8 cellular contexts compared by ENCODE assay signal in genomic region chr5:6820851-6821479, GRCh38.
DNase-seq lines count a peak whose midpoint lies in the region; ATAC-seq and TF ChIP-seq lines count a peak whose summit lies in the region.

No MANE protein-coding gene starts in this region.

- H3K36me3 Mint-ChIP-seq in activated T-helper 1 cell treated with anti-CD3 and anti-CD28 coated beads, Interleukin-12 subunit alpha, Interleukin-12 subunit beta, Interleukin-2, Interleukin-4 antibody, amounts not matched to agents 30 ng/mL and 10 ng/mL and 1 ng/mL, durations not matched to agents 14 hours and 24 hours and 36 hours (ENCODE audit: low read depth): no peaks in the 10 kb centered on the region
- peaks cover 9 to 10% of the 10 kb centered on the region in 2 donors for H3K36me3 Mint-ChIP-seq in stimulated activated naive B cell treated with anti-CD40 and anti-IgM and Interleukin-4, amounts not matched to agents 10 μg/mL and 1 μg/mL and 100 μg/mL, for 72 hours

- no peak overlapping the region for H3K4me3 Mint-ChIP-seq in activated T-helper 1 cell treated with anti-CD3 and anti-CD28 coated beads, Interleukin-12 subunit alpha, Interleukin-12 subunit beta, Interleukin-2, Interleukin-4 antibody, amounts not matched to agents 30 ng/mL and 10 ng/mL and 1 ng/mL, durations not matched to agents 14 hours and 24 hours and 36 hours
- H3K4me3 Mint-ChIP-seq in stimulated activated naive B cell treated with anti-CD40 and anti-IgM and Interleukin-4, amounts not matched to agents 10 μg/mL and 1 μg/mL and 100 μg/mL, for 72 hours: no peak overlapping the region

- in situ Hi-C loops in ACHN (cut with HindIII; ENCODE audit: low pct_ligation_motif_present, low pct_unique_long_range_greater_than_20kb, low sequenced_read_pairs): no loop called here

- H3K36me3 ChIP-seq in NT2/D1 (ENCODE audit: insufficient read depth, insufficient read length, low read length) (no peaks in the 10 kb centered on the region), iPS DF 6.9 (ENCODE audit: control insufficient read depth, insufficient read depth, low read length) (no peaks in the 10 kb centered on the region)

- DNase-seq in ACHN (peak; percentile 35), HT-29 (ENCODE audit: low spot score) (peak; percentile 61), NT2/D1 (ENCODE audit: low read depth, low spot score) (peak; percentile 65), iPS DF 6.9 (ENCODE audit: low read depth, low spot score) (peak; percentile 60)
- DNase-seq in activated T-helper 1 cell treated with anti-CD3 and anti-CD28 coated beads, Interleukin-12 subunit alpha, Interleukin-12 subunit beta, Interleukin-2, Interleukin-4 antibody, amounts not matched to agents 30 ng/mL and 10 ng/mL and 1 ng/mL, durations not matched to agents 14 hours and 24 hours and 36 hours (ENCODE audit: low spot score): peak; percentile 39
- peak; percentile 14 for DNase-seq in stimulated activated naive B cell treated with anti-CD40 and anti-IgM and Interleukin-4, amounts not matched to agents 10 μg/mL and 1 μg/mL and 100 μg/mL, for 72 hours

- no peak overlapping the region for H3K27ac Mint-ChIP-seq in activated T-helper 1 cell treated with anti-CD3 and anti-CD28 coated beads, Interleukin-12 subunit alpha, Interleukin-12 subunit beta, Interleukin-2, Interleukin-4 antibody, amounts not matched to agents 30 ng/mL and 10 ng/mL and 1 ng/mL, durations not matched to agents 14 hours and 24 hours and 36 hours
- no peak overlapping the region for H3K27ac Mint-ChIP-seq in stimulated activated naive B cell treated with anti-CD40 and anti-IgM and Interleukin-4, amounts not matched to agents 10 μg/mL and 1 μg/mL and 100 μg/mL, for 72 hours

- WGBS in iPS DF 6.9 (ENCODE audit: insufficient coverage, insufficient read length): no CpG with 5 or more reads among the region's 12 CpGs

- TF ChIP-seq CTCF in GM12873 (IDR thresholded peaks at IDR 0.05; ENCODE audit: insufficient read depth, low read depth, low read length, missing control alignments): peak; percentile 81

- H3K27me3 Mint-ChIP-seq in activated T-helper 1 cell treated with anti-CD3 and anti-CD28 coated beads, Interleukin-12 subunit alpha, Interleukin-12 subunit beta, Interleukin-2, Interleukin-4 antibody, amounts not matched to agents 30 ng/mL and 10 ng/mL and 1 ng/mL, durations not matched to agents 14 hours and 24 hours and 36 hours (ENCODE audit: insufficient read depth): peaks cover 12% of the 10 kb centered on the region
- peaks cover 16 to 18% of the 10 kb centered on the region in 2 donors for H3K27me3 Mint-ChIP-seq in stimulated activated naive B cell treated with anti-CD40 and anti-IgM and Interleukin-4, amounts not matched to agents 10 μg/mL and 1 μg/mL and 100 μg/mL, for 72 hours

- H3K27me3 ChIP-seq in NT2/D1 (ENCODE audit: insufficient read depth, insufficient read length): no peaks in the 10 kb centered on the region
- no peaks in the 10 kb centered on the region for H3K27me3 ChIP-seq in iPS DF 6.9 (ENCODE audit: control insufficient read depth, insufficient read depth, low read length)

- peaks cover 4% of the 10 kb centered on the region for H3K9me3 Mint-ChIP-seq in activated T-helper 1 cell treated with anti-CD3 and anti-CD28 coated beads, Interleukin-12 subunit alpha, Interleukin-12 subunit beta, Interleukin-2, Interleukin-4 antibody, amounts not matched to agents 30 ng/mL and 10 ng/mL and 1 ng/mL, durations not matched to agents 14 hours and 24 hours and 36 hours
- peaks cover 12 to 17% of the 10 kb centered on the region in 2 donors for H3K9me3 Mint-ChIP-seq in stimulated activated naive B cell treated with anti-CD40 and anti-IgM and Interleukin-4, amounts not matched to agents 10 μg/mL and 1 μg/mL and 100 μg/mL, for 72 hours

- H3K4me1 ChIP-seq in NT2/D1 (ENCODE audit: insufficient read depth, insufficient read length) (no peaks in the 10 kb centered on the region), iPS DF 6.9 (ENCODE audit: control insufficient read depth, insufficient read depth, low read length) (peaks cover 3% of the 10 kb centered on the region)

- H3K4me1 Mint-ChIP-seq in activated T-helper 1 cell treated with anti-CD3 and anti-CD28 coated beads, Interleukin-12 subunit alpha, Interleukin-12 subunit beta, Interleukin-2, Interleukin-4 antibody, amounts not matched to agents 30 ng/mL and 10 ng/mL and 1 ng/mL, durations not matched to agents 14 hours and 24 hours and 36 hours (ENCODE audit: low read depth): no peaks in the 10 kb centered on the region
- H3K4me1 Mint-ChIP-seq in stimulated activated naive B cell treated with anti-CD40 and anti-IgM and Interleukin-4, amounts not matched to agents 10 μg/mL and 1 μg/mL and 100 μg/mL, for 72 hours: peaks cover 0 to 4% of the 10 kb centered on the region in 2 donors

- H3K9ac ChIP-seq in NT2/D1 (ENCODE audit: insufficient read length, low read depth): no peak overlapping the region

- intact Hi-C loops in activated T-helper 1 cell treated with anti-CD3 and anti-CD28 coated beads, Interleukin-12 subunit alpha, Interleukin-12 subunit beta, Interleukin-2, Interleukin-4 antibody, amounts not matched to agents 30 ng/mL and 10 ng/mL and 1 ng/mL, durations not matched to agents 14 hours and 24 hours and 36 hours (cut with micrococcal nuclease): loop anchor here (1.0 to 5.0 kb wide), 6 partner anchors 8 to 995 kb away; partner anchors contain the start of gene ADCY2

- H3K4me3 ChIP-seq in NT2/D1 (ENCODE audit: insufficient read length, low read depth) (no peak overlapping the region), iPS DF 6.9 (ENCODE audit: low read length) (no peak overlapping the region)

- no peak overlapping the region for H3K27ac ChIP-seq in iPS DF 6.9 (ENCODE audit: low read length)

- peak; percentile 69 to 73 for ATAC-seq in stimulated activated naive B cell treated with anti-CD40 and anti-IgM and Interleukin-4, amounts not matched to agents 10 μg/mL and 1 μg/mL and 100 μg/mL, for 72 hours (replicated peaks)
- ATAC-seq in GM21528 (IDR thresholded peaks at IDR 0.05; ENCODE audit: low FRiP score, unreplicated experiment): no peak

- no peaks in the 10 kb centered on the region; the same call in 1 of the 2 replicates for H3K9me3 ChIP-seq in NT2/D1 (ENCODE audit: insufficient read depth, low read length)
- no peaks in the 10 kb centered on the region for H3K9me3 ChIP-seq in iPS DF 6.9 (ENCODE audit: control insufficient read depth, insufficient read depth, low read length)

Comparison
In these comparisons a context has a peak if more than half of its experiments do, and no peak if none do; other contexts are left out.
1. DNase-seq: peak in every context shown above with its lines; median percentile 65 in NT2/D1; 61 in HT-29; 60 in iPS DF 6.9; 39 in activated T-helper 1 cell treated with anti-CD3 and anti-CD28 coated beads, Interleukin-12 subunit alpha, Interleukin-12 subunit beta, Interleukin-2, Interleukin-4 antibody, amounts not matched to agents 30 ng/mL and 10 ng/mL and 1 ng/mL, durations not matched to agents 14 hours and 24 hours and 36 hours; 35 in ACHN; 14 in stimulated activated naive B cell treated with anti-CD40 and anti-IgM and Interleukin-4, amounts not matched to agents 10 μg/mL and 1 μg/mL and 100 μg/mL, for 72 hours.